32 cellular contexts compared by ENCODE assay signal in genomic region chr6:165852676-165853075, GRCh38.
"Had no signal": no experiment of that assay in that cellular context is flagged by ENCODE, and none has a peak within 500 bp of the region (broad histone marks: within the 10 kb centered on the region; RNA-seq: fewer than 3 reads in every experiment).

No MANE protein-coding gene starts in this region.

- H3K36me3 Mint-ChIP-seq: activated CD8-positive, alpha-beta memory T cell treated with anti-CD3 and anti-CD28 coated beads, Interleukin-2, amount 10 ng/mL, durations not matched to agents 7 days and 5 days; activated naive CD4-positive, alpha-beta T cell treated with anti-CD3 and anti-CD28 coated beads, Interleukin-2, amount 10 ng/mL, durations not matched to agents 7 days and 5 days; activated naive CD4-positive, alpha-beta T cell treated with anti-CD3 and anti-CD28 coated beads, Interleukin-2, amount 50 U/mL, for 24 hours; activated naive CD8-positive, alpha-beta T cell; activated naive CD8-positive, alpha-beta T cell treated with anti-CD3 and anti-CD28 coated beads, Interleukin-2, amount 10 ng/mL, durations not matched to agents 7 days and 5 days; brain; T-cell had no signal

- H3K27ac Mint-ChIP-seq: activated B cell treated with CpG ODN at 0.5 μM for 24 hours; activated CD4-positive, alpha-beta memory T cell treated with anti-CD3 and anti-CD28 coated beads, Interleukin-2, amount 10 ng/mL, durations not matched to agents 7 days and 5 days; activated CD4-positive, alpha-beta T cell treated with anti-CD3 and anti-CD28 coated beads, Interleukin-2, amount 10 ng/mL, durations not matched to agents 24 days and 14 days; activated CD8-positive, alpha-beta memory T cell treated with anti-CD3 and anti-CD28 coated beads, Interleukin-2, amount 10 ng/mL, durations not matched to agents 7 days and 5 days; activated CD8-positive, alpha-beta T cell treated with anti-CD3 and anti-CD28 coated beads, Interleukin-2, amount 10 ng/mL, durations not matched to agents 7 days and 5 days; activated naive CD4-positive, alpha-beta T cell treated with anti-CD3 and anti-CD28 coated beads, Interleukin-2, amount 10 ng/mL, durations not matched to agents 7 days and 5 days; activated naive CD4-positive, alpha-beta T cell treated with anti-CD3 and anti-CD28 coated beads, Interleukin-2, amount 50 U/mL, for 24 hours; activated naive CD8-positive, alpha-beta T cell; activated naive CD8-positive, alpha-beta T cell treated with anti-CD3 and anti-CD28 coated beads, Interleukin-2, amount 10 ng/mL, durations not matched to agents 7 days and 5 days; activated naive CD8-positive, alpha-beta T cell treated with anti-CD3 and anti-CD28 coated beads, Interleukin-2, amount 50 U/mL, for 24 hours; activated T-cell treated with anti-CD3 and anti-CD28 coated beads, Interleukin-2, amount 50 U/mL, for 24 hours; activated T-helper 2 cell treated with anti-CD3 and anti-CD28 coated beads, Interferon-gamma antibody, Interleukin-2, Interleukin-4, amounts not matched to agents 10 μg/mL and 5 μg/mL and 100 μg/mL, durations not matched to agents 14 hours and 24 hours and 36 hours; brain; T-cell; T-helper 17 cell had no signal

- H3K4me1 Mint-ChIP-seq: activated B cell treated with CpG ODN at 0.5 μM for 24 hours; activated CD4-positive, alpha-beta memory T cell treated with anti-CD3 and anti-CD28 coated beads, Interleukin-2, amount 10 ng/mL, durations not matched to agents 7 days and 5 days; activated naive CD8-positive, alpha-beta T cell treated with anti-CD3 and anti-CD28 coated beads, Interleukin-2, amount 10 ng/mL, durations not matched to agents 7 days and 5 days; central memory CD8-positive, alpha-beta T cell had no signal

- H3K4me1 ChIP-seq: ascending aorta had no signal

- H3K27ac ChIP-seq: ascending aorta, cardiac muscle cell, VCaP had no signal

- H3K9me3 Mint-ChIP-seq: activated B cell treated with CpG ODN at 0.5 μM for 24 hours; activated CD4-positive, alpha-beta memory T cell treated with anti-CD3 and anti-CD28 coated beads, Interleukin-2, amount 10 ng/mL, durations not matched to agents 7 days and 5 days; activated CD4-positive, alpha-beta T cell treated with anti-CD3 and anti-CD28 coated beads, Interleukin-2, amount 10 ng/mL, durations not matched to agents 24 days and 14 days; activated naive CD4-positive, alpha-beta T cell treated with anti-CD3 and anti-CD28 coated beads, Interleukin-2, amount 10 ng/mL, durations not matched to agents 7 days and 5 days; activated naive CD4-positive, alpha-beta T cell treated with anti-CD3 and anti-CD28 coated beads, Interleukin-2, amount 50 U/mL, for 24 hours; activated naive CD8-positive, alpha-beta T cell treated with anti-CD3 and anti-CD28 coated beads, Interleukin-2, amount 10 ng/mL, durations not matched to agents 7 days and 5 days; activated naive CD8-positive, alpha-beta T cell treated with anti-CD3 and anti-CD28 coated beads, Interleukin-2, amount 50 U/mL, for 24 hours; activated T-cell treated with anti-CD3 and anti-CD28 coated beads, Interleukin-2, amount 50 U/mL, for 24 hours; activated T-helper 2 cell treated with anti-CD3 and anti-CD28 coated beads, Interferon-gamma antibody, Interleukin-2, Interleukin-4, amounts not matched to agents 10 μg/mL and 5 μg/mL and 100 μg/mL, durations not matched to agents 14 hours and 24 hours and 36 hours; brain; central memory CD8-positive, alpha-beta T cell; T-cell had no signal

- H3K36me3 ChIP-seq: ascending aorta, cardiac muscle cell had no signal

- ATAC-seq: activated CD8-positive, alpha-beta memory T cell treated with anti-CD3 and anti-CD28 coated beads, Interleukin-2, amount 10 ng/mL, durations not matched to agents 7 days and 5 days; activated CD8-positive, alpha-beta T cell treated with anti-CD3 and anti-CD28 coated beads, Interleukin-2, amount 10 ng/mL, durations not matched to agents 7 days and 5 days; activated naive CD8-positive, alpha-beta T cell treated with anti-CD3 and anti-CD28 coated beads, Interleukin-2, amount 50 U/mL, for 24 hours; T-cell; T-helper 17 cell had no signal

- DNase-seq: activated B cell treated with CpG ODN at 0.5 μM for 24 hours; activated CD4-positive, alpha-beta memory T cell treated with anti-CD3 and anti-CD28 coated beads, Interleukin-2, amount 10 ng/mL, durations not matched to agents 7 days and 5 days; activated CD4-positive, alpha-beta T cell treated with anti-CD3 and anti-CD28 coated beads for 4 hours; activated CD4-positive, alpha-beta T cell treated with anti-CD3 and anti-CD28 coated beads, Interleukin-2, amount 10 ng/mL, durations not matched to agents 24 days and 14 days; activated CD4-positive, alpha-beta T cell treated with anti-CD3 and anti-CD28 coated beads, Interleukin-2, amount 50 U/mL, for 1 hour; activated CD4-positive, alpha-beta T cell treated with anti-CD3 and anti-CD28 coated beads, Interleukin-2, amount 50 U/mL, for 48 hours; activated CD4-positive, CD25-positive, alpha-beta regulatory T cell treated with anti-CD3 and anti-CD28 coated beads, Interleukin-2, amount 50 U/mL, for 72 hours; activated CD8-positive, alpha-beta memory T cell treated with anti-CD3 and anti-CD28 coated beads for 24 hours; activated CD8-positive, alpha-beta memory T cell treated with anti-CD3 and anti-CD28 coated beads, Interleukin-2, amount 10 ng/mL, durations not matched to agents 7 days and 5 days; activated CD8-positive, alpha-beta memory T cell treated with anti-CD3 and anti-CD28 coated beads, Interleukin-2, amount 50 U/mL, for 48 hours; activated CD8-positive, alpha-beta T cell treated with anti-CD3 and anti-CD28 coated beads, Interleukin-2, amount 10 ng/mL, durations not matched to agents 7 days and 5 days; activated effector memory CD4-positive, alpha-beta T cell treated with Interleukin-2 at 50 U/mL for 16 hours; activated gamma-delta T cell; activated naive CD4-positive, alpha-beta T cell treated with anti-CD3 and anti-CD28 coated beads, Interleukin-2, amount 10 ng/mL, durations not matched to agents 7 days and 5 days; activated naive CD4-positive, alpha-beta T cell treated with Interleukin-2 at 50 U/mL for 16 hours; activated naive CD8-positive, alpha-beta T cell treated with anti-CD3 and anti-CD28 coated beads, Interleukin-2, amount 10 ng/mL, durations not matched to agents 7 days and 5 days; activated naive CD8-positive, alpha-beta T cell treated with anti-CD3 and anti-CD28 coated beads, Interleukin-2, amount 50 U/mL, for 24 hours; activated T-cell treated with anti-CD3 and anti-CD28 coated beads, Interleukin-2, amount 50 U/mL, for 24 hours; activated T-cell treated with anti-CD3 and anti-CD28 coated beads, Interleukin-2, amount 50 U/mL, for 48 hours; amygdala; anterior cingulate cortex; cerebellar nuclear complex; T-cell; T-helper 17 cell had no signal

- H3K27me3 ChIP-seq: ascending aorta had no signal

- H3K4me3 ChIP-seq: ascending aorta, cardiac muscle cell had no signal

- H3K9me3 ChIP-seq: ascending aorta had no signal

- H3K4me3 Mint-ChIP-seq: activated B cell treated with CpG ODN at 0.5 μM for 24 hours; activated CD4-positive, alpha-beta memory T cell treated with anti-CD3 and anti-CD28 coated beads, Interleukin-2, amount 10 ng/mL, durations not matched to agents 7 days and 5 days; activated CD4-positive, alpha-beta T cell treated with anti-CD3 and anti-CD28 coated beads, Interleukin-2, amount 10 ng/mL, durations not matched to agents 24 days and 14 days; activated CD8-positive, alpha-beta memory T cell treated with anti-CD3 and anti-CD28 coated beads, Interleukin-2, amount 10 ng/mL, durations not matched to agents 7 days and 5 days; activated CD8-positive, alpha-beta T cell treated with anti-CD3 and anti-CD28 coated beads, Interleukin-2, amount 10 ng/mL, durations not matched to agents 7 days and 5 days; activated naive CD4-positive, alpha-beta T cell treated with anti-CD3 and anti-CD28 coated beads, Interleukin-2, amount 10 ng/mL, durations not matched to agents 7 days and 5 days; activated naive CD4-positive, alpha-beta T cell treated with anti-CD3 and anti-CD28 coated beads, Interleukin-2, amount 50 U/mL, for 24 hours; activated naive CD8-positive, alpha-beta T cell; activated naive CD8-positive, alpha-beta T cell treated with anti-CD3 and anti-CD28 coated beads, Interleukin-2, amount 10 ng/mL, durations not matched to agents 7 days and 5 days; activated naive CD8-positive, alpha-beta T cell treated with anti-CD3 and anti-CD28 coated beads, Interleukin-2, amount 50 U/mL, for 24 hours; activated T-cell treated with anti-CD3 and anti-CD28 coated beads, Interleukin-2, amount 50 U/mL, for 24 hours; brain; central memory CD8-positive, alpha-beta T cell; T-cell; T-helper 17 cell had no signal
